ENCODE assay signal across 1 cellular context in genomic region chr10:21317902-21318301, GRCh38.
TF ChIP-seq lines count a peak whose summit lies in the region.

No MANE protein-coding gene starts in this region.

TF ChIP-seq in GM12878, 131 proteins besides CTCF, POLR2A, EP300 and RAD21 (continued from another document):
- no peak for TF ChIP-seq ZBTB11 (CRISPR knock-in tag; IDR thresholded peaks at IDR 0.05)
- no peak for TF ChIP-seq EED (IDR thresholded peaks at IDR 0.05; ENCODE audit: low read depth)
- no peak for TF ChIP-seq CBX3 (IDR thresholded peaks at IDR 0.05; ENCODE audit: borderline replicate concordance, low read depth)
- no peak for TF ChIP-seq ATF3 (IDR thresholded peaks at IDR 0.05; ENCODE audit: borderline replicate concordance, extremely low read depth, low read depth, low read length)
- TF ChIP-seq HDAC2 (IDR thresholded peaks at IDR 0.05) = no peak
- no peak for TF ChIP-seq KDM1A (IDR thresholded peaks at IDR 0.05; ENCODE audit: borderline replicate concordance)
- TF ChIP-seq HSF1 (IDR thresholded peaks at IDR 0.05; ENCODE audit: low read depth, low read length) = no peak
- TF ChIP-seq NR2F1 (conservative IDR thresholded peaks at IDR 0.05) = no peak
- TF ChIP-seq CEBPZ (IDR thresholded peaks at IDR 0.05; ENCODE audit: low read depth, low read length) = no peak
- TF ChIP-seq CREB1 (IDR thresholded peaks at IDR 0.05; ENCODE audit: low read depth) = no peak
- no peak for TF ChIP-seq RELA (IDR thresholded peaks at IDR 0.05; ENCODE audit: borderline replicate concordance, partially characterized antibody)
- no peak for TF ChIP-seq E2F4 (IDR thresholded peaks at IDR 0.05; ENCODE audit: low read depth, low read length)
- no peak for TF ChIP-seq ELK1 (IDR thresholded peaks at IDR 0.05; ENCODE audit: low read depth, low read length)
- TF ChIP-seq E4F1 (IDR thresholded peaks at IDR 0.05; ENCODE audit: borderline replicate concordance, partially characterized antibody) = no peak
